ENCODE assay signal across 2 cellular contexts in the genomic region with DNA sequence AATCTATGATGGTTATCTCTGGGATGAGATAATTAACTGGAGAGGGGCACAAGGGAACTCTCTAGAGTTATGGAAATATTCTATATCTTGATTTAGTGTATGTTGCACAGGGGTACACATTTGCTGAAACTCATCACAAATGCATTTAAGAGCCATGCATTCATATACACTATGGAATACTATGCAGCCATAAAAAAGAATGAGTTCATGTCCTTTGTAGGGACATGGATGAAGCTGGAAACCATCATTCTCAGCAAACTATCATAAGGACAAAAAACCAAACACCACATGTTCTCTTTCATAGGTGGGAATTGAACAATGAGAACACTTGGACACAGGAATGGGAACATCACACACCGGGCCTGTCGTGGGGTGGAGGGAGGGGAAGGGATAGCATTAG. TPM values are rescaled to one million over a fixed set of nuclear protein-coding genes. Genes with fewer than 3 reads are reported as not detected.
"Had no signal": no experiment of that assay in that cellular context is flagged by ENCODE, and none has a peak within 500 bp of the region (broad histone marks: within the 10 kb centered on the region; RNA-seq: fewer than 3 reads in every experiment).

No MANE protein-coding gene starts in this region.

RNA-seq across cellular contexts. Expression of a gene that starts 8.9 kb away (rescaled TPM):
- polyA plus RNA-seq: immature natural killer cell; naive thymus-derived CD4-positive, alpha-beta T cell had no signal
